Comparison of ENCODE assay signal across 11 cellular contexts in the genomic region with DNA sequence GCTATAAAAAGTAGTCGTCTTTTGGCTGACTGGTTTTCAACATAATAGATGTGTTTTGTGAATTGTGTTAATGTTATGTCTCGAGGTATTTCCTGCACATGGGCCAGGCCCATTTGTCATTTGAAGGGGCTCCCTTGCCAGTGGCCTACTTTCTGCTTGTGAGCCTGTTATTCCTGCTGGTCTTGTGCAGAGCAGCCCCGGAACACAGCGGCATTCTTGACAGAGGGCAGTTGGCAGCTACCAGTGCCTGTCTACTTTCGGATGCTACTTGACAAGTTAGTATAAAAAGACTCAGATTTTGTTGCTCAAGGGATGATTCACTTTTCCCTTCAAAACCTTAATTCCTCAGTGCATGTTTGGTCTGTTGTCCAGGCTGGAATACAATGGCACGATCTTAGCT. TPM values are rescaled to one million over a fixed set of nuclear protein-coding genes. Genes with fewer than 3 reads are reported as not detected.
DNase-seq lines count a peak whose midpoint lies in the region; ATAC-seq and TF ChIP-seq lines count a peak whose summit lies in the region.
"Had no signal": no experiment of that assay in that cellular context is flagged by ENCODE, and none has a peak within 500 bp of the region (broad histone marks: within the 10 kb centered on the region; RNA-seq: fewer than 3 reads in every experiment).

No MANE protein-coding gene starts in this region.

- H3K79me2 ChIP-seq in osteoblast (ENCODE audit: insufficient read depth, low read length), result peaks cover 33% of the 10 kb centered on the region

- H2BK15ac ChIP-seq in neuronal stem cell (ENCODE audit: low read length), result no peak overlapping the region

- H3K4ac ChIP-seq in neuronal stem cell (ENCODE audit: low read length), result no peak overlapping the region

- DNase-seq in Right ventricle myocardium superior (peak; percentile 51), cardiac septum (ENCODE audit: low spot score) (no peak), fibroblast of mammary gland (ENCODE audit: low read depth) (peak; percentile 51), neuronal stem cell (ENCODE audit: low spot score) (no peak), osteoblast (ENCODE audit: insufficient read length, low spot score, missing footprints) (no peak), NCI-H345 (lab: John Stamatoyannopoulos, UW) (no peak)
- DNase-seq in NK-92 treated with Interleukin-12 subunit alpha and Interleukin-12 subunit beta, amount 100 ng/mL, for 24 hours (lab: John Stamatoyannopoulos, UW), result no peak
- DNase-seq: activated CD4-positive, alpha-beta T cell treated with anti-CD3 and anti-CD28 coated beads, Interleukin-2, amount 50 U/mL, for 4 hours; T-cell had no signal

- H3K27ac ChIP-seq in neuronal stem cell (replicated peaks; ENCODE audit: low read length) (no peak overlapping the region), osteoblast (ENCODE audit: low read depth, low read length) (no peak overlapping the region)

- H4K20me1 ChIP-seq in osteoblast (ENCODE audit: insufficient read depth, low read length), result no peaks in the 10 kb centered on the region

- no peak overlapping the region for H3K23ac ChIP-seq in neuronal stem cell (ENCODE audit: low read depth, low read length, poor library complexity)

- H3K4me3 ChIP-seq in fibroblast of mammary gland (ENCODE audit: control insufficient read depth, low read depth, low read length) (no peak overlapping the region), neuronal stem cell (ENCODE audit: low read length in 2 of 2) (no peak overlapping the region), osteoblast (ENCODE audit: insufficient read depth, low read length) (no peak overlapping the region)

- H3K4me2 ChIP-seq in neuronal stem cell (ENCODE audit: insufficient read depth, low read length, poor library complexity, severe bottlenecking) (no peak overlapping the region), osteoblast (ENCODE audit: insufficient read depth, low read length) (no peak overlapping the region)

- H3K9me3 ChIP-seq in neuronal stem cell (replicated peaks in 1 of 2; ENCODE audit: control insufficient read depth in 2 of 2, insufficient read depth in 1 of 2, low read depth in 1 of 2, low read length in 2 of 2) (no peaks in the 10 kb centered on the region), osteoblast (ENCODE audit: low read depth, low read length) (no peaks in the 10 kb centered on the region)

- peak; percentile 78 for ATAC-seq in Right ventricle myocardium superior (ENCODE audit: poor library complexity)
- ATAC-seq in HG02798 (IDR thresholded peaks at IDR 0.05; ENCODE audit: poor library complexity, unreplicated experiment), result no peak
- ATAC-seq: HCT116, T-cell had no signal

- H2BK5ac ChIP-seq in neuronal stem cell (ENCODE audit: low read length), result no peak overlapping the region

- no peak overlapping the region for H2BK120ac ChIP-seq in neuronal stem cell (ENCODE audit: low read depth, low read length)

- TF ChIP-seq CTCF in fibroblast of mammary gland (conservative IDR thresholded peaks at IDR 0.05; ENCODE audit: control insufficient read depth, insufficient read depth, low read depth, low read length) (no peak), osteoblast (IDR thresholded peaks at IDR 0.05; ENCODE audit: extremely low read depth, low read depth, low read length) (no peak)

- no peak overlapping the region for H4K8ac ChIP-seq in neuronal stem cell (ENCODE audit: low read depth, low read length)

- H3K4me1 ChIP-seq in neuronal stem cell (ENCODE audit: control insufficient read depth in 2 of 2, insufficient read depth in 1 of 2, low read depth in 1 of 2, low read length in 2 of 2) (peaks cover 8 to 16% of the 10 kb centered on the region in 2 donors), osteoblast (ENCODE audit: insufficient read depth, low read length) (peaks cover 23% of the 10 kb centered on the region)

- H4K91ac ChIP-seq in neuronal stem cell (ENCODE audit: low read depth, low read length, poor library complexity), result no peak overlapping the region

- no peak overlapping the region for H3K9ac ChIP-seq in neuronal stem cell (ENCODE audit: low read depth, low read length, poor library complexity)

- H3K36me3 ChIP-seq in neuronal stem cell (replicated peaks in 1 of 2; ENCODE audit: control insufficient read depth in 2 of 2, insufficient read depth in 2 of 2, low read length in 2 of 2), result no peaks in the 10 kb centered on the region
- H3K36me3 ChIP-seq in osteoblast (ENCODE audit: insufficient read depth, low read length), result no peaks in the 10 kb centered on the region

- no peak overlapping the region for H2AK5ac ChIP-seq in neuronal stem cell (ENCODE audit: low read depth, low read length)

- no peaks in the 10 kb centered on the region for H3K27me3 ChIP-seq in neuronal stem cell (ENCODE audit: control insufficient read depth in 3 of 3, insufficient read depth in 3 of 3, low read depth in 1 of 3, low read length in 3 of 3)
- no peaks in the 10 kb centered on the region for H3K27me3 ChIP-seq in osteoblast (ENCODE audit: insufficient read depth, low read length)

- peak overlapping the region; percentile 25 for H3K18ac ChIP-seq in neuronal stem cell (ENCODE audit: low read length)

- WGBS in neuronal stem cell (ENCODE audit: extremely low coverage in 2 of 2, insufficient read length in 2 of 2, insufficient replicate concordance in 1 of 2), 2 donors, result no CpG with 5 or more reads among the region's 6 CpGs

- H2AFZ ChIP-seq in neuronal stem cell (ENCODE audit: low read length) (no peak overlapping the region), osteoblast (ENCODE audit: low read length) (no peak overlapping the region)

- no peaks in the 10 kb centered on the region for H3K79me1 ChIP-seq in neuronal stem cell (ENCODE audit: low read depth, low read length)

- no peak overlapping the region for H2BK12ac ChIP-seq in neuronal stem cell (ENCODE audit: low read length)

- H3K14ac ChIP-seq in neuronal stem cell (ENCODE audit: low read length), result no peak overlapping the region

- intact Hi-C loops in Right ventricle myocardium superior (cut with DNase I), result loop anchor here (5.0 kb wide), 1 partner anchor 621 kb away; no protein-coding TSS in a partner anchor
- intact Hi-C loops in cardiac septum (cut with DNase I), result no loop called here

RNA-seq across cellular contexts. Expression of a gene that starts 28.5 kb away (rescaled TPM):
- total RNA-seq in Right ventricle myocardium superior (283 TPM), cardiac septum (199 TPM), osteoblast (126 and 128 TPM in 2 replicates)
- 7.3 TPM for polyA plus RNA-seq in neuronal stem cell (2013, experiment 1 of 2)
- 7.1 TPM for polyA plus RNA-seq in neuronal stem cell (2013, experiment 2 of 2)

Comparison
In these comparisons a context has a peak if more than half of its experiments do, and no peak if none do; other contexts are left out.
1. DNase-seq: peak in Right ventricle myocardium superior (single experiment) and fibroblast of mammary gland (single experiment); none in cardiac septum (single experiment), neuronal stem cell (single experiment), osteoblast (single experiment), NK-92 treated with Interleukin-12 subunit alpha and Interleukin-12 subunit beta, amount 100 ng/mL, for 24 hours (single experiment) and NCI-H345 (single experiment).